ENCODE assay signal across 10 cellular contexts in genomic region chr4:6372649-6373525, GRCh38.
A peak's percentile ranks its signal among the peaks of the same experiment; 100 is the strongest.
DNase-seq lines count a peak whose midpoint lies in the region; ATAC-seq, FAIRE-seq and TF ChIP-seq lines count a peak whose summit lies in the region.
"Had no signal": no experiment of that assay in that cellular context is flagged by ENCODE, and none has a peak within 500 bp of the region (broad histone marks: within the 10 kb centered on the region; RNA-seq: fewer than 3 reads in every experiment).

No MANE protein-coding gene starts in this region.

- H3K27ac Mint-ChIP-seq in activated T-cell treated with anti-CD3 and anti-CD28 coated beads, Interleukin-2, amount 50 U/mL, for 72 hours: no peak overlapping the region
- no peak overlapping the region for H3K27ac Mint-ChIP-seq in CD8-positive, alpha-beta memory T cell
- H3K27ac Mint-ChIP-seq: IgD-negative memory B cell had no signal

- H3K4me3 ChIP-seq in MM.1S (ENCODE audit: low read length) (no peak overlapping the region), kidney (ENCODE audit: low read length in 2 of 2) (no peak overlapping the region)
- no peak overlapping the region for H3K4me3 ChIP-seq in CD8-positive, alpha-beta memory T cell (ENCODE audit: low read length)

- H3K4me1 Mint-ChIP-seq in activated T-cell treated with anti-CD3 and anti-CD28 coated beads, Interleukin-2, amount 50 U/mL, for 72 hours (ENCODE audit: low read depth): no peaks in the 10 kb centered on the region
- no peaks in the 10 kb centered on the region for H3K4me1 Mint-ChIP-seq in CD8-positive, alpha-beta memory T cell
- H3K4me1 Mint-ChIP-seq: IgD-negative memory B cell had no signal

- CTCF ChIA-PET in CD8-positive, alpha-beta memory T cell (lab: Charles Lee): no interaction called here

- H3K9ac ChIP-seq in MM.1S (ENCODE audit: low read length) (no peak overlapping the region), kidney (ENCODE audit: low read length in 2 of 2) (no peak overlapping the region)

- intact Hi-C loops in kidney (cut with DNase I): no loop called here

- no peaks in the 10 kb centered on the region for H3K27me3 Mint-ChIP-seq in activated T-cell treated with anti-CD3 and anti-CD28 coated beads, Interleukin-2, amount 50 U/mL, for 72 hours (ENCODE audit: low read depth)
- H3K27me3 Mint-ChIP-seq in CD8-positive, alpha-beta memory T cell: peaks cover 4 to 20% of the 10 kb centered on the region in 2 donors

- H3K79me2 ChIP-seq in MM.1S (ENCODE audit: low read length): no peaks in the 10 kb centered on the region

- H3K4me1 ChIP-seq in MM.1S (ENCODE audit: low read length) (no peaks in the 10 kb centered on the region), kidney (ENCODE audit: control insufficient read depth in 1 of 2, insufficient read depth in 1 of 2, low read depth in 1 of 2, low read length in 2 of 2) (no peaks in the 10 kb centered on the region)
- H3K4me1 ChIP-seq in CD8-positive, alpha-beta memory T cell (ENCODE audit: insufficient read depth, low read length): no peaks in the 10 kb centered on the region

- no peak for TF ChIP-seq CTCF in MM.1S (IDR thresholded peaks at IDR 0.05; ENCODE audit: low read length)
- no peak for TF ChIP-seq CTCF in kidney (IDR thresholded peaks at IDR 0.05; ENCODE audit: borderline replicate concordance, extremely low read depth, insufficient read depth)

- DNase-seq in DMS53 (lab: John Stamatoyannopoulos, UW) (peak; percentile 89), GM19239 (ENCODE audit: insufficient read length, low spot score) (peak; percentile 67), MM.1S (peak; percentile 48), kidney (peak; percentile 29)
- peak; percentile 20 to 22 for DNase-seq in activated T-cell treated with anti-CD3 and anti-CD28 coated beads, Interleukin-2, amount 50 U/mL, for 72 hours
- DNase-seq in activated effector memory CD4-positive, alpha-beta T cell treated with Interleukin-2 at 50 U/mL for 16 hours: no peak
- no peak for DNase-seq in CD8-positive, alpha-beta memory T cell

- H3K9me3 Mint-ChIP-seq in activated T-cell treated with anti-CD3 and anti-CD28 coated beads, Interleukin-2, amount 50 U/mL, for 72 hours: no peaks in the 10 kb centered on the region
- no peaks in the 10 kb centered on the region for H3K9me3 Mint-ChIP-seq in CD8-positive, alpha-beta memory T cell
- H3K9me3 Mint-ChIP-seq: IgD-negative memory B cell had no signal

- peak; percentile 79 for FAIRE-seq in GM19239 (lab: Jason Lieb, UNC)
- no peak for FAIRE-seq in kidney (lab: Jason Lieb, UNC)
- FAIRE-seq: colon had no signal

- no peak overlapping the region for H2AFZ ChIP-seq in MM.1S (ENCODE audit: low read length)

- peaks cover 97% of the 10 kb centered on the region for H3K27me3 ChIP-seq in MM.1S (replicated peaks; ENCODE audit: insufficient read depth, low read length)
- H3K27me3 ChIP-seq in CD8-positive, alpha-beta memory T cell (ENCODE audit: insufficient read depth, low read length, poor library complexity, severe bottlenecking): no peaks in the 10 kb centered on the region

- no peaks in the 10 kb centered on the region for H3K36me3 Mint-ChIP-seq in activated T-cell treated with anti-CD3 and anti-CD28 coated beads, Interleukin-2, amount 50 U/mL, for 72 hours (ENCODE audit: insufficient read depth in 2 of 2)
- H3K36me3 Mint-ChIP-seq in CD8-positive, alpha-beta memory T cell: no peaks in the 10 kb centered on the region
- H3K36me3 Mint-ChIP-seq: IgD-negative memory B cell had no signal

- no peak overlapping the region for H3K4me3 Mint-ChIP-seq in activated T-cell treated with anti-CD3 and anti-CD28 coated beads, Interleukin-2, amount 50 U/mL, for 72 hours
- H3K4me3 Mint-ChIP-seq in CD8-positive, alpha-beta memory T cell: no peak overlapping the region

- H3K27ac ChIP-seq in MM.1S (ENCODE audit: low read length) (no peak overlapping the region), kidney (ENCODE audit: low read depth in 2 of 2, low read length in 2 of 2) (no peak overlapping the region)
- no peak overlapping the region for H3K27ac ChIP-seq in CD8-positive, alpha-beta memory T cell (ENCODE audit: low read depth, low read length)

- ATAC-seq in activated T-cell treated with anti-CD3 and anti-CD28 coated beads, Interleukin-2, amount 50 U/mL, for 72 hours (replicated peaks in 1 of 2): peak; percentile 41 to 61
- ATAC-seq in GM18868 (IDR thresholded peaks at IDR 0.05; ENCODE audit: unreplicated experiment): no peak

- no peak overlapping the region; the same call in 1 of the 2 replicates for H3K4me2 ChIP-seq in MM.1S (ENCODE audit: low read depth, low read length)

- no peaks in the 10 kb centered on the region for H3F3A ChIP-seq in MM.1S (ENCODE audit: insufficient read depth, low read length)

- POLR2A ChIA-PET in CD8-positive, alpha-beta memory T cell (lab: Charles Lee): no interaction called here

- no peaks in the 10 kb centered on the region for H3K9me2 ChIP-seq in MM.1S (replicated peaks; ENCODE audit: insufficient read depth, low read length)

- no peaks in the 10 kb centered on the region for H3K9me3 ChIP-seq in MM.1S (replicated peaks; ENCODE audit: insufficient read depth, low read length)
- H3K9me3 ChIP-seq in kidney (ENCODE audit: control insufficient read depth in 1 of 2, low read length in 2 of 2): peaks cover 0 to 2% of the 10 kb centered on the region in 2 donors
- no peaks in the 10 kb centered on the region for H3K9me3 ChIP-seq in CD8-positive, alpha-beta memory T cell (ENCODE audit: low read length)

- no peaks in the 10 kb centered on the region for H4K20me1 ChIP-seq in MM.1S (ENCODE audit: insufficient read depth, low read length)

- H3K36me3 ChIP-seq in MM.1S (replicated peaks; ENCODE audit: insufficient read depth, low read length) (no peaks in the 10 kb centered on the region), kidney (ENCODE audit: control insufficient read depth in 1 of 2, insufficient read depth in 2 of 2, low read length in 2 of 2) (no peaks in the 10 kb centered on the region)
- no peaks in the 10 kb centered on the region for H3K36me3 ChIP-seq in CD8-positive, alpha-beta memory T cell (ENCODE audit: insufficient read depth, low read length)

Comparison
In these comparisons a context has a peak if more than half of its experiments do, and no peak if none do; other contexts are left out.
1. DNase-seq: peak in DMS53 (single experiment), GM19239 (single experiment), MM.1S (single experiment), activated T-cell treated with anti-CD3 and anti-CD28 coated beads, Interleukin-2, amount 50 U/mL, for 72 hours (2 of 2) and kidney (single experiment); none in activated effector memory CD4-positive, alpha-beta T cell treated with Interleukin-2 at 50 U/mL for 16 hours (single experiment) and CD8-positive, alpha-beta memory T cell (0 of 5).